ENCODE assay signal across 26 cellular contexts in genomic region chr20:63342561-63343459, GRCh38. TPM values are rescaled to one million over a fixed set of nuclear protein-coding genes. Genes with fewer than 3 reads are reported as not detected.
DNase-seq lines count a peak whose midpoint lies in the region; ATAC-seq, FAIRE-seq and TF ChIP-seq lines count a peak whose summit lies in the region.
"Had no signal": no experiment of that assay in that cellular context is flagged by ENCODE, and none has a peak within 500 bp of the region (broad histone marks: within the 10 kb centered on the region; RNA-seq: fewer than 3 reads in every experiment).

No MANE protein-coding gene starts in this region.

- CTCF ChIA-PET in K562 (lab: Yijun Ruan, JAX; ENCODE audit: low intra/inter-chr PET ratio) = no interaction called here

- no peak for FAIRE-seq in K562 (lab: Jason Lieb, UNC)
- FAIRE-seq: GM19239, small intestine had no signal

- in situ Hi-C loops in K562 (cut with MboI) = no loop called here

- H3K4me3 ChIP-seq in K562 = no peak overlapping the region
- H3K4me3 ChIP-seq in retinal pigment epithelial cell (ENCODE audit: low read length) = no peak overlapping the region
- H3K4me3 ChIP-seq in aorta (ENCODE audit: low read length in 2 of 2) = no peak overlapping the region
- H3K4me3 ChIP-seq: upper lobe of right lung had no signal

- H3K79me2 ChIP-seq in K562 (ENCODE audit: control insufficient read depth, insufficient read depth, low read length) = no peaks in the 10 kb centered on the region

- peaks cover 42 to 72% of the 10 kb centered on the region in 2 experiments; a peak in 4 of 5 replicates for H3K27me3 ChIP-seq in K562 (ENCODE audit: control insufficient read depth in 2 of 2, insufficient read depth in 2 of 2, low read length in 2 of 2)
- no peaks in the 10 kb centered on the region for H3K27me3 ChIP-seq in aorta (ENCODE audit: control insufficient read depth in 1 of 2, insufficient read depth in 2 of 2, low read length in 1 of 2)

- TF ChIP-seq RAD21 in Ishikawa (IDR thresholded peaks at IDR 0.05; ENCODE audit: low read depth) (no peak), K562 (CRISPR knock-in tag; conservative IDR thresholded peaks at IDR 0.05 in 1 of 2, IDR thresholded peaks at IDR 0.05 in 1 of 2) (no peak)

- no TSS peak for BruUV-seq in K562 (replicated peaks; lab: Mats Ljungman, UMichigan)

- H3K36me3 ChIP-seq in K562 (ENCODE audit: control insufficient read depth, insufficient read depth, low read length) (no peaks in the 10 kb centered on the region), aorta (ENCODE audit: control insufficient read depth in 1 of 2, insufficient read depth in 2 of 2, low read length in 1 of 2) (no peaks in the 10 kb centered on the region)
- H3K36me3 ChIP-seq: BE2C, upper lobe of right lung had no signal

- no peak for TF ChIP-seq POLR2A in K562 (conservative IDR thresholded peaks at IDR 0.05)

- H3K9me3 ChIP-seq in K562 (replicated peaks; ENCODE audit: control insufficient read depth, insufficient read depth, low read depth, low read length) (peaks cover 2% of the 10 kb centered on the region; the same call in 1 of the 2 replicates), aorta (ENCODE audit: control insufficient read depth, low read length) (no peaks in the 10 kb centered on the region)
- H3K9me3 ChIP-seq: BE2C, upper lobe of right lung had no signal

- no peak; the same call in 2 of the 3 replicates for ATAC-seq in K562
- ATAC-seq in aorta (ENCODE audit: low FRiP score) = no peak
- ATAC-seq: activated CD4-positive, CD25-positive, alpha-beta regulatory T cell treated with anti-CD3 and anti-CD28 coated beads, Interleukin-2, amount 50 U/mL, for 24 hours; activated CD8-positive, alpha-beta T cell treated with anti-CD3 and anti-CD28 coated beads for 36 hours; upper lobe of right lung had no signal

- TF ChIP-seq EP300 in Ishikawa (IDR thresholded peaks at IDR 0.05; ENCODE audit: borderline replicate concordance) (no peak), K562 (IDR thresholded peaks at IDR 0.05; ENCODE audit: low read length) (no peak)

- TF ChIP-seq CTCF in K562 (IDR thresholded peaks at IDR 0.05 in 2 of 3, conservative IDR thresholded peaks at IDR 0.05 in 1 of 3; ENCODE audit: insufficient read depth in 2 of 3, low read depth in 1 of 3, low read length in 3 of 3) = no peak
- TF ChIP-seq CTCF in retinal pigment epithelial cell (conservative IDR thresholded peaks at IDR 0.05; ENCODE audit: low read depth, low read length) = no peak
- no peak for TF ChIP-seq CTCF in GM10266 (IDR thresholded peaks at IDR 0.05; ENCODE audit: control insufficient read depth, insufficient read depth, low read depth, missing control alignments)

- H4K20me1 ChIP-seq in K562 (replicated peaks; ENCODE audit: control insufficient read depth, insufficient read depth, low read length) = no peaks in the 10 kb centered on the region; the same call in none of the 2 replicates

- no peak overlapping the region for H3K9ac ChIP-seq in K562 (ENCODE audit: insufficient read depth in 1 of 2, low read depth in 2 of 2, low read length in 2 of 2)

- 2% methylated on average over 49 of the region's 59 CpGs for WGBS in K562 (ENCODE audit: insufficient coverage, low coverage, missing lambda C conversion rate)
- WGBS in aorta, 2 donors = 88% methylated on average over 59 of the region's 59 CpGs

- intact Hi-C loops in K562 (cut with micrococcal nuclease) (no loop called here), aorta (cut with DNase I) (no loop called here)

- peaks cover 0 to 36% of the 10 kb centered on the region in 2 experiments; a peak in 2 of 5 replicates for H3K4me1 ChIP-seq in K562 (replicated peaks in 1 of 2; ENCODE audit: control insufficient read depth in 2 of 2, insufficient read depth in 2 of 2, low read length in 2 of 2)
- H3K4me1 ChIP-seq in aorta (ENCODE audit: control insufficient read depth in 1 of 2, insufficient read depth in 2 of 2, low read length in 2 of 2) = no peaks in the 10 kb centered on the region

- H3K9me1 ChIP-seq in K562 (ENCODE audit: control insufficient read depth, insufficient read depth, low read length) = no peaks in the 10 kb centered on the region

- H3K4me2 ChIP-seq in K562 (ENCODE audit: insufficient read depth, low read length) = no peak overlapping the region

- H3K27ac ChIP-seq in K562 (ENCODE audit: extremely low read depth, low read depth, low read length) = no peak overlapping the region
- no peak overlapping the region for H3K27ac ChIP-seq in aorta (ENCODE audit: low read depth in 1 of 2, low read length in 2 of 2)
- H3K27ac ChIP-seq: upper lobe of right lung had no signal

- POLR2A ChIA-PET in K562 (lab: Yijun Ruan, JAX) = interaction anchor here (0.9 kb wide), 1 partner anchor 56 kb away, joined by 3 read pairs; no protein-coding TSS in a partner anchor

- DNase-seq in NCI-H524 (lab: John Stamatoyannopoulos, UW) (peak; percentile 53 to 70), NCI-H524 treated with DMSO at 0.1 percent for 48 hours (lab: John Stamatoyannopoulos, UW) (no peak), K562 (ENCODE audit: extremely low read depth in 1 of 4, low spot score in 3 of 4) (no peak), retinal pigment epithelial cell (ENCODE audit: low read depth) (peak; percentile 40), islet precursor cell (no peak), GM10266 (ENCODE audit: extremely low spot score) (no peak), aorta (no peak)
- DNase-seq: activated CD8-positive, alpha-beta T cell treated with anti-CD3 and anti-CD28 coated beads for 36 hours; activated effector memory CD4-positive, alpha-beta T cell treated with Interleukin-2 at 50 U/mL for 16 hours; activated T-cell treated with anti-CD3 and anti-CD28 coated beads for 4 hours; BE2C; HFFc6; kidney glomerular epithelial cell; mesenchymal stem cell; NCI-H2107; NCI-H774; OCI-M1; SIG-M5; small intestine; upper lobe of right lung had no signal

- H2AFZ ChIP-seq in K562 (ENCODE audit: low read depth, low read length) = no peak overlapping the region

TF ChIP-seq in Ishikawa, 13 proteins besides CTCF, POLR2A, EP300 and RAD21 (continues in another document):
- TF ChIP-seq MAX (IDR thresholded peaks at IDR 0.05) (peak; percentile 37; the same call in 1 of the 2 replicates), TAF1 (IDR thresholded peaks at IDR 0.05; ENCODE audit: low read depth) (no peak)

TF ChIP-seq in K562, 482 proteins besides CTCF, POLR2A, EP300 and RAD21 (continues in another document):
- TF ChIP-seq NFE2 (IDR thresholded peaks at IDR 0.05; ENCODE audit: low read depth) (peak; percentile 60), PTRF (tag; IDR thresholded peaks at IDR 0.05) (no peak), ETV6 (IDR thresholded peaks at IDR 0.05; ENCODE audit: borderline replicate concordance in 1 of 2, low read depth in 2 of 2, low read length in 1 of 2) (no peak), ETV6 (CRISPR knock-in tag; IDR thresholded peaks at IDR 0.05; ENCODE audit: borderline replicate concordance) (no peak), ZNF408 (CRISPR knock-in tag; IDR thresholded peaks at IDR 0.05; ENCODE audit: low read depth) (no peak)

RNA-seq across cellular contexts. Expression of gene CHRNA4, which starts 18.3 kb away (rescaled TPM):
- not detected in 2 replicates for total RNA-seq in K562 (2011; cell fraction: chromatin; rRNA removed; ENCODE audit: low replicate concordance)
- total RNA-seq in K562 (2011; cell fraction: nucleolus; rRNA removed) = not detected in 2 replicates
- total RNA-seq in K562 (2011; cell fraction: nucleoplasm; rRNA removed) = not detected in 2 replicates
- total RNA-seq in K562 (2014; rRNA removed) = not detected in 2 replicates
- total RNA-seq in K562 (2014; rRNA removed; fragmentation: Illumina TruSeq; extraction: Trizol) = not detected in 2 replicates
- not detected in 2 replicates for total RNA-seq in K562 (2015; rRNA removed; fragmentation: Illumina TruSeq; extraction: Trizol)
- total RNA-seq in K562 (2021) = 0.02 TPM in 1 of 2 replicates, not detected in the other
- polyA plus RNA-seq in K562 (2011; rRNA removed) = not detected in 2 replicates
- not detected in 2 replicates for polyA plus RNA-seq in K562 (2011; cell fraction: cytosol; rRNA removed)
- polyA plus RNA-seq in K562 (2011; cell fraction: nucleus; rRNA removed) = not detected in 2 replicates
- polyA plus RNA-seq in K562 (2012) = not detected in 2 replicates
- not detected in 2 replicates for polyA plus RNA-seq in K562 (2014; fragmentation: Illumina TruSeq; extraction: Trizol)
- not detected for polyA plus RNA-seq in K562 (2014; fragmentation: Nextera tagmentation; extraction: Ambion mirVana)
- not detected in 2 replicates for polyA plus RNA-seq in K562 (2014; rRNA removed)
- polyA minus RNA-seq in K562 (2011; rRNA and poly(A)+ RNA removed) = not detected in 2 replicates
- not detected in 2 replicates for polyA minus RNA-seq in K562 (2011; cell fraction: cytosol; rRNA and poly(A)+ RNA removed)
- polyA minus RNA-seq in K562 (2011; cell fraction: nucleus; rRNA and poly(A)+ RNA removed) = not detected in 2 replicates
- total RNA-seq in aorta = not detected
- polyA plus RNA-seq in aorta = not detected
- total RNA-seq: activated CD8-positive, alpha-beta T cell treated with anti-CD3 and anti-CD28 coated beads for 36 hours; chondrocyte; HFFc6; myocyte had no signal

RNA-seq across cellular contexts. Expression of gene COL20A1, which starts 49.8 kb away (rescaled TPM):
- total RNA-seq in K562 (2011; cell fraction: chromatin; rRNA removed; ENCODE audit: low replicate concordance) = 0.12 and 0.19 TPM in 2 replicates
- 0.26 and 0.33 TPM in 2 replicates for total RNA-seq in K562 (2011; cell fraction: nucleolus; rRNA removed)
- 0.15 TPM in 1 of 2 replicates, not detected in the other for total RNA-seq in K562 (2011; cell fraction: nucleoplasm; rRNA removed)
- total RNA-seq in K562 (2014; rRNA removed) (not detected in 2 replicates), K562 (2014; rRNA removed; fragmentation: Illumina TruSeq; extraction: Trizol) (not detected in 2 replicates), K562 (2015; rRNA removed; fragmentation: Illumina TruSeq; extraction: Trizol) (not detected in 2 replicates), K562 (2021) (not detected in 2 replicates), aorta (under 1 TPM in 1 of 2 donors, not detected in 1; 0.09 TPM)
- polyA plus RNA-seq in K562 (2011; rRNA removed) (not detected in 2 replicates), K562 (2014; fragmentation: Illumina TruSeq; extraction: Trizol) (not detected in 2 replicates), K562 (2014; fragmentation: Nextera tagmentation; extraction: Ambion mirVana) (not detected), K562 (2014; rRNA removed) (not detected in 2 replicates), aorta (under 1 TPM in 1 of 2 donors, not detected in 1; 0.15 TPM)
- under 0.01 TPM in 1 of 2 replicates, not detected in the other for polyA plus RNA-seq in K562 (2011; cell fraction: cytosol; rRNA removed)
- polyA plus RNA-seq in K562 (2011; cell fraction: nucleus; rRNA removed) = 0.06 and 0.26 TPM in 2 replicates
- polyA plus RNA-seq in K562 (2012) = 0.06 TPM in 1 of 2 replicates, not detected in the other
- not detected in 2 replicates for polyA minus RNA-seq in K562 (2011; rRNA and poly(A)+ RNA removed)
- polyA minus RNA-seq in K562 (2011; cell fraction: cytosol; rRNA and poly(A)+ RNA removed) = not detected in 2 replicates
- polyA minus RNA-seq in K562 (2011; cell fraction: nucleus; rRNA and poly(A)+ RNA removed) = not detected in 2 replicates
- total RNA-seq: A673, chondrocyte, upper lobe of right lung had no signal

Comparison
In these comparisons a context has a peak if more than half of its experiments do, and no peak if none do; other contexts are left out.
1. DNase-seq: peak in NCI-H524 (2 of 2) and retinal pigment epithelial cell (single experiment); none in NCI-H524 treated with DMSO at 0.1 percent for 48 hours (single experiment), K562 (0 of 4), islet precursor cell (single experiment), GM10266 (single experiment) and aorta (0 of 2).